ENCODE assay signal across 1 cellular context in genomic region chr1:109495738-109496137, GRCh38.
TF ChIP-seq lines count a peak whose summit lies in the region.

No MANE protein-coding gene starts in this region.

TF ChIP-seq in WTC11, 78 proteins besides CTCF, POLR2A, EP300 and RAD21 (continued from another document):
- TF ChIP-seq HMGXB4 (CRISPR knock-in tag; IDR thresholded peaks at IDR 0.05), result no peak
- no peak for TF ChIP-seq ZNF396 (CRISPR knock-in tag; IDR thresholded peaks at IDR 0.05; ENCODE audit: borderline replicate concordance)
